In genomic region chr10:102352066-102352715, GRCh38 we compare ENCODE assay signal across 8 cellular contexts. TPM values are rescaled to one million over a fixed set of nuclear protein-coding genes. Genes with fewer than 3 reads are reported as not detected.
DNase-seq lines count a peak whose midpoint lies in the region; ATAC-seq and TF ChIP-seq lines count a peak whose summit lies in the region.

No MANE protein-coding gene starts in this region.

- TF ChIP-seq POLR2A in Peyer's patch (IDR thresholded peaks at IDR 0.05) (no peak), testis (IDR thresholded peaks at IDR 0.05) (no peak)

- no peaks in the 10 kb centered on the region for H3K27me3 ChIP-seq in Peyer's patch
- H3K27me3 ChIP-seq in testis: no peaks in the 10 kb centered on the region

- peak; percentile 24 for DNase-seq in COLO829 (ENCODE audit: low spot score)
- DNase-seq in HuH-7.5 (ENCODE audit: low spot score): peak; percentile 51
- DNase-seq in Peyer's patch: peak; percentile 47 to 76 (median 55)
- peak; percentile 75 to 78 for DNase-seq in activated T-cell treated with anti-CD3 and anti-CD28 coated beads, Interleukin-2, amount 50 U/mL, for 72 hours
- peak; percentile 68 for DNase-seq in fibroblast of the aortic adventitia (ENCODE audit: low read depth)
- DNase-seq in omental fat pad (ENCODE audit: low spot score): peak; percentile 62
- DNase-seq in testis: peak; percentile 43

- ATAC-seq in activated T-cell treated with anti-CD3 and anti-CD28 coated beads, Interleukin-2, amount 50 U/mL, for 72 hours (replicated peaks in 1 of 2): peak; percentile 71
- ATAC-seq in omental fat pad (ENCODE audit: low FRiP score) (peak; percentile 46), HG02884 (IDR thresholded peaks at IDR 0.05; ENCODE audit: unreplicated experiment) (no peak)

- intact Hi-C loops in testis (cut with DNase I; ENCODE audit: low total_unique reads): loop anchor here (5.0 kb wide), 1 partner anchor 120 kb away; no protein-coding TSS in a partner anchor

- H3K27ac ChIP-seq in Peyer's patch (no peak overlapping the region), testis (no peak overlapping the region)

- H3K4me3 Mint-ChIP-seq in activated T-cell treated with anti-CD3 and anti-CD28 coated beads, Interleukin-2, amount 50 U/mL, for 72 hours: no peak overlapping the region

- no peaks in the 10 kb centered on the region for H3K9me3 Mint-ChIP-seq in activated T-cell treated with anti-CD3 and anti-CD28 coated beads, Interleukin-2, amount 50 U/mL, for 72 hours

- H3K9me3 ChIP-seq in Peyer's patch: no peaks in the 10 kb centered on the region
- no peaks in the 10 kb centered on the region for H3K9me3 ChIP-seq in testis

- H3K27me3 Mint-ChIP-seq in activated T-cell treated with anti-CD3 and anti-CD28 coated beads, Interleukin-2, amount 50 U/mL, for 72 hours (ENCODE audit: low read depth): no peaks in the 10 kb centered on the region

- 83 to 93% methylated on average over 5 to 7 of the region's 7 CpGs for WGBS in testis, 2 donors

- H3K4me3 ChIP-seq in Peyer's patch: no peak overlapping the region
- no peak overlapping the region for H3K4me3 ChIP-seq in fibroblast of the aortic adventitia (ENCODE audit: low read depth, low read length)
- H3K4me3 ChIP-seq in testis: no peak overlapping the region

- peak; percentile 70 to 93 (median 82) for TF ChIP-seq CTCF in Peyer's patch (IDR thresholded peaks at IDR 0.05)
- TF ChIP-seq CTCF in fibroblast of the aortic adventitia (IDR thresholded peaks at IDR 0.05; ENCODE audit: insufficient read depth, low read length): peak; percentile 94
- TF ChIP-seq CTCF in omental fat pad (IDR thresholded peaks at IDR 0.05): peak in 1 of 3 donors; percentile 58
- peak; percentile 70 to 84 (median 81) for TF ChIP-seq CTCF in testis (IDR thresholded peaks at IDR 0.05)

- H3K36me3 ChIP-seq in Peyer's patch (peaks cover 0 to 93% (median 0%) of the 10 kb centered on the region in 3 donors), testis (ENCODE audit: low read depth, missing control alignments) (no peaks in the 10 kb centered on the region)

- no peaks in the 10 kb centered on the region for H3K4me1 ChIP-seq in Peyer's patch
- no peaks in the 10 kb centered on the region for H3K4me1 ChIP-seq in testis

- H3K36me3 Mint-ChIP-seq in activated T-cell treated with anti-CD3 and anti-CD28 coated beads, Interleukin-2, amount 50 U/mL, for 72 hours (ENCODE audit: insufficient read depth in 2 of 2): peaks cover 0 to 14% of the 10 kb centered on the region in 2 donors

- no peak overlapping the region for H3K27ac Mint-ChIP-seq in activated T-cell treated with anti-CD3 and anti-CD28 coated beads, Interleukin-2, amount 50 U/mL, for 72 hours

- no peaks in the 10 kb centered on the region for H3K4me1 Mint-ChIP-seq in activated T-cell treated with anti-CD3 and anti-CD28 coated beads, Interleukin-2, amount 50 U/mL, for 72 hours (ENCODE audit: low read depth)

RNA-seq across cellular contexts. Expression of gene NFKB2, which starts 43.3 kb away (rescaled TPM):
- total RNA-seq in Peyer's patch (10 to 100 TPM in 3 of 4 donors, 1 to 10 TPM in 1; 6.5 to 22.9 (median 19.2) TPM), fibroblast of the aortic adventitia (ENCODE audit: low replicate concordance) (9.0 and 16.2 TPM in 2 replicates), omental fat pad (10 to 100 TPM; 13.7 to 54.4 (median 28.8) TPM), testis (10 to 100 TPM; 25.2 to 42.7 TPM)
- total RNA-seq in activated T-cell treated with anti-CD3 and anti-CD28 coated beads, Interleukin-2, amount 50 U/mL, for 72 hours: 100 to 1,000 TPM; 472 to 564 TPM
- polyA plus RNA-seq in testis (ENCODE audit: insufficient read depth, low read depth, low replicate concordance): 18.4 TPM

Comparison
In these comparisons a context has a peak if more than half of its experiments do, and no peak if none do; other contexts are left out.
1. DNase-seq: peak in every context shown above with its lines; median percentile 76 in activated T-cell treated with anti-CD3 and anti-CD28 coated beads, Interleukin-2, amount 50 U/mL, for 72 hours; 68 in fibroblast of the aortic adventitia; 62 in omental fat pad; 55 in Peyer's patch; 51 in HuH-7.5; 43 in testis; 24 in COLO829.
2. RNA of gene NFKB2, which starts 43.3 kb away (total RNA-seq): 472 to 564 TPM in activated T-cell treated with anti-CD3 and anti-CD28 coated beads, Interleukin-2, amount 50 U/mL, for 72 hours; 25.2 to 42.7 TPM in testis, 13.7 to 54.4 TPM in omental fat pad, 6.5 to 22.9 TPM in Peyer's patch and 9.0 to 16.2 TPM in fibroblast of the aortic adventitia; every median in the first group is over 4 times any median in the second.